8 cellular contexts compared by ENCODE assay signal in genomic region chr10:27240891-27241639, GRCh38. TPM values are rescaled to one million over a fixed set of nuclear protein-coding genes. Genes with fewer than 3 reads are reported as not detected.
DNase-seq lines count a peak whose midpoint lies in the region; ATAC-seq, FAIRE-seq and TF ChIP-seq lines count a peak whose summit lies in the region.

No MANE protein-coding gene starts in this region.

- POLR2A ChIA-PET in AG04450 (lab: Yijun Ruan, JAX) (interaction anchor here (0.9 to 1.9 kb wide), 3 partner anchors 11 to 87 kb away, joined by 3 to 4 read pairs (median 4); partner anchors contain the start of gene YME1L1), OCI-LY7 (lab: Charles Lee) (interaction anchor here (0.8 kb wide), 1 partner anchor 96 kb away, joined by 3 read pairs; no protein-coding TSS in a partner anchor), K562 (lab: Yijun Ruan, JAX) (interaction anchor here (1.2 to 1.5 kb wide), 2 partner anchors 12 to 24 kb away, joined by 3 to 5 read pairs; no protein-coding TSS in a partner anchor)

- no peak for TF ChIP-seq CTCF in AG04450 (IDR thresholded peaks at IDR 0.05; ENCODE audit: low read depth, low read length)
- TF ChIP-seq CTCF in GM13977 (IDR thresholded peaks at IDR 0.05; ENCODE audit: extremely low read depth, insufficient read depth, missing control alignments) = no peak
- TF ChIP-seq CTCF in OCI-LY7 (conservative IDR thresholded peaks at IDR 0.05; ENCODE audit: low read length) = no peak
- no peak for TF ChIP-seq CTCF in K562 (IDR thresholded peaks at IDR 0.05 in 2 of 3, conservative IDR thresholded peaks at IDR 0.05 in 1 of 3; ENCODE audit: insufficient read depth in 2 of 3, low read depth in 1 of 3, low read length in 3 of 3)

- H3K9me3 ChIP-seq in AG04450 (ENCODE audit: control insufficient read depth, insufficient read depth, low read length) (no peaks in the 10 kb centered on the region), OCI-LY7 (ENCODE audit: low read length) (no peaks in the 10 kb centered on the region), K562 (replicated peaks; ENCODE audit: control insufficient read depth, insufficient read depth, low read depth, low read length) (no peaks in the 10 kb centered on the region), iPS-15b (ENCODE audit: control insufficient read depth, insufficient read depth, low read length) (no peaks in the 10 kb centered on the region)

- in situ Hi-C loops in GM13977 (cut with MboI; ENCODE audit: low pct_unique_long_range_greater_than_20kb, low sequenced_read_pairs, unreplicated experiment) (no loop called here), K562 (cut with MboI) (no loop called here)

- H3K9ac ChIP-seq in K562 (ENCODE audit: insufficient read depth in 1 of 2, low read depth in 2 of 2, low read length in 2 of 2) (peak overlapping the region; percentile 75 to 94), iPS-15b (ENCODE audit: low read depth, low read length) (peak overlapping the region; percentile 73)

- no peak for TF ChIP-seq EP300 in K562 (IDR thresholded peaks at IDR 0.05; ENCODE audit: low read length)

- 2% methylated on average over 29 of the region's 49 CpGs for WGBS in K562 (ENCODE audit: insufficient coverage, low coverage, missing lambda C conversion rate)

- BruUV-seq in OCI-LY7 (replicated peaks; lab: Mats Ljungman, UMichigan) = no TSS peak
- BruUV-seq in K562 (replicated peaks; lab: Mats Ljungman, UMichigan) = TSS peak; percentile 20

- H3K36me3 ChIP-seq in OCI-LY7 (ENCODE audit: insufficient read depth, low read length) (peaks cover 6% of the 10 kb centered on the region), K562 (ENCODE audit: control insufficient read depth, insufficient read depth, low read length) (no peaks in the 10 kb centered on the region), iPS-15b (ENCODE audit: control insufficient read depth, insufficient read depth, low read length) (no peaks in the 10 kb centered on the region)

- DNase-seq in AG04450 (ENCODE audit: low read depth, low spot score) (no peak), GM13977 (ENCODE audit: low spot score) (peak; percentile 33), OCI-LY7 (ENCODE audit: low spot score) (peak; percentile 66), K562 (ENCODE audit: extremely low read depth in 1 of 4, low spot score in 3 of 4) (peak in 2 of 4 experiments; percentile 8 to 18), skeletal muscle cell (ENCODE audit: low read depth) (no peak), occipital lobe (lab: John Stamatoyannopoulos, UW) (no peak)

- peak overlapping the region; percentile 84 for H3K4me3 ChIP-seq in AG04450 (ENCODE audit: low read depth, low read length)
- H3K4me3 ChIP-seq in OCI-LY7 (ENCODE audit: low read depth, low read length, poor library complexity, severe bottlenecking) = peak overlapping the region; percentile 93
- H3K4me3 ChIP-seq in K562 = peak overlapping the region; percentile 59
- H3K4me3 ChIP-seq in iPS-15b (ENCODE audit: low read depth, low read length) = peak overlapping the region; percentile 92
- H3K4me3 ChIP-seq in skeletal muscle cell (ENCODE audit: low read depth, low read length) = peak overlapping the region; percentile 73

- intact Hi-C loops in OCI-LY7 (cut with micrococcal nuclease; ENCODE audit: unreplicated experiment) (loop anchor here (1.0 to 5.0 kb wide), 5 partner anchors 86 to 1291 kb away; partner anchors contain the start of genes ANKRD26, APBB1IP, MASTL and WAC), K562 (cut with micrococcal nuclease) (loop anchor here (10.0 kb wide), 1 partner anchor 284 kb away; no protein-coding TSS in a partner anchor)

- H3K27ac ChIP-seq in AG04450 (ENCODE audit: low read depth, low read length) = peak overlapping the region; percentile 96
- H3K27ac ChIP-seq in OCI-LY7 (ENCODE audit: low read depth, low read length, poor library complexity, severe bottlenecking) = peak overlapping the region; percentile 96
- peak overlapping the region; percentile 94 for H3K27ac ChIP-seq in K562 (ENCODE audit: extremely low read depth, low read depth, low read length)

- H3K4me2 ChIP-seq in OCI-LY7 (ENCODE audit: low read length) (peak overlapping the region; percentile 87), K562 (ENCODE audit: insufficient read depth, low read length) (peak overlapping the region; percentile 96)

- ATAC-seq in HG02885 (IDR thresholded peaks at IDR 0.05; ENCODE audit: poor library complexity, unreplicated experiment) (peak; percentile 20), K562 (peak; percentile 27)

- CTCF ChIA-PET in AG04450 (lab: Charles Lee) = no interaction called here
- CTCF ChIA-PET in OCI-LY7 (lab: Charles Lee; ENCODE audit: unreplicated experiment) = no interaction called here
- CTCF ChIA-PET in K562 (lab: Yijun Ruan, JAX; ENCODE audit: low intra/inter-chr PET ratio) = no interaction called here

- no peak for TF ChIP-seq POLR2A in K562 (conservative IDR thresholded peaks at IDR 0.05)

- H3K9me2 ChIP-seq in OCI-LY7 (ENCODE audit: insufficient read depth, low read length) = no peaks in the 10 kb centered on the region

- H2AFZ ChIP-seq in OCI-LY7 (ENCODE audit: low read length) (peak overlapping the region; percentile 85; the same call in 1 of the 2 replicates), K562 (ENCODE audit: low read depth, low read length) (peak overlapping the region; percentile 97)

- H3K4me1 ChIP-seq in OCI-LY7 (ENCODE audit: insufficient read depth, low read length, poor library complexity, severe bottlenecking) (peaks cover 32% of the 10 kb centered on the region), K562 (replicated peaks in 1 of 2; ENCODE audit: control insufficient read depth in 2 of 2, insufficient read depth in 2 of 2, low read length in 2 of 2) (peaks cover 16 to 23% of the 10 kb centered on the region in 2 experiments; a peak in 4 of 5 replicates), iPS-15b (ENCODE audit: control insufficient read depth, insufficient read depth, low read length) (no peaks in the 10 kb centered on the region)

- H3K79me2 ChIP-seq in OCI-LY7 (ENCODE audit: insufficient read depth, low read depth, low read length) (peaks cover 47% of the 10 kb centered on the region), K562 (ENCODE audit: control insufficient read depth, insufficient read depth, low read length) (peaks cover 15% of the 10 kb centered on the region)

- FAIRE-seq in K562 (lab: Jason Lieb, UNC) = no peak

- H3K27me3 ChIP-seq in AG04450 (ENCODE audit: control insufficient read depth, insufficient read depth, low read length) (no peaks in the 10 kb centered on the region), K562 (ENCODE audit: control insufficient read depth in 2 of 2, insufficient read depth in 2 of 2, low read length in 2 of 2) (no peaks in the 10 kb centered on the region), iPS-15b (ENCODE audit: control insufficient read depth, insufficient read depth, low read length) (no peaks in the 10 kb centered on the region)

- no peaks in the 10 kb centered on the region for H3K9me1 ChIP-seq in K562 (ENCODE audit: control insufficient read depth, insufficient read depth, low read length)

- H4K20me1 ChIP-seq in OCI-LY7 (ENCODE audit: insufficient read depth, low read length) (no peaks in the 10 kb centered on the region), K562 (replicated peaks; ENCODE audit: control insufficient read depth, insufficient read depth, low read length) (no peaks in the 10 kb centered on the region)

- no peak for TF ChIP-seq RAD21 in K562 (CRISPR knock-in tag; conservative IDR thresholded peaks at IDR 0.05 in 1 of 2, IDR thresholded peaks at IDR 0.05 in 1 of 2)

TF ChIP-seq in K562, 482 proteins besides CTCF, POLR2A, EP300 and RAD21 (continues in another document):
- TF ChIP-seq NCOR1 (IDR thresholded peaks at IDR 0.05) (no peak), ID3 (CRISPR knock-in tag; IDR thresholded peaks at IDR 0.05) (peak; percentile 59; the same call in 1 of the 2 replicates), ID3 (tag; IDR thresholded peaks at IDR 0.05) (no peak), SAFB2 (IDR thresholded peaks at IDR 0.05; ENCODE audit: borderline replicate concordance, low read depth, low read length, severe bottlenecking) (no peak), HMGN3 (IDR thresholded peaks at IDR 0.05; ENCODE audit: borderline replicate concordance, extremely low read depth, insufficient read length, low read depth, low read length) (peak; percentile 19), TEAD1 (CRISPR knock-in tag; IDR thresholded peaks at IDR 0.05) (0 out of 4 replicates have a peak, but pooled peaks of 1 of the 2 experiments have one; percentile 60)

RNA-seq across cellular contexts. Expression of gene ACBD5, which starts 0.5 kb away (rescaled TPM):
- polyA plus RNA-seq in AG04450 (2011; rRNA removed) (11.9 and 15.7 TPM in 2 replicates), K562 (2011; rRNA removed) (7.4 and 7.9 TPM in 2 replicates), K562 (2014; fragmentation: Illumina TruSeq; extraction: Trizol) (7.6 and 8.5 TPM in 2 replicates), K562 (2014; fragmentation: Nextera tagmentation; extraction: Ambion mirVana) (1 to 10 TPM; 1.5 to 2.2 TPM), K562 (2014; rRNA removed) (5.1 and 6.1 TPM in 2 replicates)
- 6.7 and 9.9 TPM in 2 replicates for polyA minus RNA-seq in AG04450 (2011; rRNA and poly(A)+ RNA removed)
- 10.8 and 12.4 TPM in 2 replicates for total RNA-seq in OCI-LY7 (2014; rRNA removed; shearing (Covaris generic))
- total RNA-seq in OCI-LY7 (2022) (20.0 and 20.4 TPM in 2 replicates), K562 (2014; rRNA removed) (7.8 and 9.9 TPM in 2 replicates), K562 (2014; rRNA removed; fragmentation: Illumina TruSeq; extraction: Trizol) (10.3 TPM in 2 replicates), K562 (2015; rRNA removed; fragmentation: Illumina TruSeq; extraction: Trizol) (10.1 and 10.3 TPM in 2 replicates), K562 (2021) (8.4 and 8.7 TPM in 2 replicates), occipital lobe (56.6 TPM)
- 4.2 and 9.1 TPM in 2 replicates for total RNA-seq in K562 (2011; cell fraction: chromatin; rRNA removed; ENCODE audit: low replicate concordance)
- total RNA-seq in K562 (2011; cell fraction: nucleolus; rRNA removed) = 3.2 and 3.8 TPM in 2 replicates
- total RNA-seq in K562 (2011; cell fraction: nucleoplasm; rRNA removed) = 3.8 and 5.0 TPM in 2 replicates
- polyA plus RNA-seq in K562 (2011; cell fraction: cytosol; rRNA removed) = 1.6 and 4.7 TPM in 2 replicates
- polyA plus RNA-seq in K562 (2011; cell fraction: nucleus; rRNA removed) = 3.2 and 4.5 TPM in 2 replicates
- polyA plus RNA-seq in K562 (2012) = 5.4 and 6.1 TPM in 2 replicates
- 8.9 and 10.8 TPM in 2 replicates for polyA minus RNA-seq in K562 (2011; rRNA and poly(A)+ RNA removed)
- polyA minus RNA-seq in K562 (2011; cell fraction: cytosol; rRNA and poly(A)+ RNA removed) = 4.4 and 6.7 TPM in 2 replicates
- 2.2 and 6.0 TPM in 2 replicates for polyA minus RNA-seq in K562 (2011; cell fraction: nucleus; rRNA and poly(A)+ RNA removed)

Comparison
In these comparisons a context has a peak if more than half of its experiments do, and no peak if none do; other contexts are left out.
1. DNase-seq: peak in GM13977 (single experiment) and OCI-LY7 (single experiment); none in AG04450 (single experiment), skeletal muscle cell (single experiment) and occipital lobe (single experiment).
2. Peak in every context shown above with its lines, with median percentiles within 50 percentile points of each other: H3K27ac ChIP-seq and H3K4me3 ChIP-seq.